In genomic region chr15:93987068-93987467, GRCh38 we compare ENCODE assay signal across 12 cellular contexts.
A peak's percentile ranks its signal among the peaks of the same experiment; 100 is the strongest.
DNase-seq lines count a peak whose midpoint lies in the region; ATAC-seq lines count a peak whose summit lies in the region.
"Had no signal": no experiment of that assay in that cellular context is flagged by ENCODE, and none has a peak within 500 bp of the region (broad histone marks: within the 10 kb centered on the region; RNA-seq: fewer than 3 reads in every experiment).

No MANE protein-coding gene starts in this region.

- no peaks in the 10 kb centered on the region for H3K36me3 Mint-ChIP-seq in activated naive CD8-positive, alpha-beta T cell treated with anti-CD3 and anti-CD28 coated beads, Interleukin-2, amount 10 ng/mL, durations not matched to agents 7 days and 5 days

- no peak overlapping the region for H3K4me3 Mint-ChIP-seq in activated naive CD8-positive, alpha-beta T cell treated with anti-CD3 and anti-CD28 coated beads, Interleukin-2, amount 10 ng/mL, durations not matched to agents 7 days and 5 days

- peak; percentile 95 for ATAC-seq in activated naive CD8-positive, alpha-beta T cell treated with anti-CD3 and anti-CD28 coated beads, Interleukin-2, amount 10 ng/mL, durations not matched to agents 7 days and 5 days (ENCODE audit: low read depth)
- ATAC-seq in GM19324 (IDR thresholded peaks at IDR 0.05; ENCODE audit: low FRiP score, unreplicated experiment) (no peak), HG02938 (IDR thresholded peaks at IDR 0.05; ENCODE audit: unreplicated experiment) (no peak)
- ATAC-seq: psoas muscle had no signal

- peak; percentile 29 for DNase-seq in activated naive CD4-positive, alpha-beta T cell treated with Interleukin-2 at 50 U/mL for 16 hours
- DNase-seq in activated naive CD4-positive, alpha-beta T cell (lab: John Stamatoyannopoulos, UW): no peak
- peak; percentile 95 for DNase-seq in Jurkat, Clone E6-1 (ENCODE audit: low read depth, low spot score)
- DNase-seq in activated naive CD8-positive, alpha-beta T cell treated with anti-CD3 and anti-CD28 coated beads, Interleukin-2, amount 10 ng/mL, durations not matched to agents 7 days and 5 days: no peak
- DNase-seq in stimulated activated naive CD4-positive, alpha-beta T cell treated with Interleukin-2 at 50 U/mL for 16 hours (lab: John Stamatoyannopoulos, UW): peak; percentile 14
- DNase-seq in amygdala (lab: John Stamatoyannopoulos, UW): no peak
- DNase-seq: IMR-90, NCI-H2029, psoas muscle had no signal

- peaks cover 4% of the 10 kb centered on the region for H3K9me3 Mint-ChIP-seq in activated naive CD8-positive, alpha-beta T cell treated with anti-CD3 and anti-CD28 coated beads, Interleukin-2, amount 10 ng/mL, durations not matched to agents 7 days and 5 days

- peaks cover 15% of the 10 kb centered on the region for H3K4me1 Mint-ChIP-seq in activated naive CD8-positive, alpha-beta T cell treated with anti-CD3 and anti-CD28 coated beads, Interleukin-2, amount 10 ng/mL, durations not matched to agents 7 days and 5 days

- H3K27me3 Mint-ChIP-seq in activated naive CD8-positive, alpha-beta T cell treated with anti-CD3 and anti-CD28 coated beads, Interleukin-2, amount 10 ng/mL, durations not matched to agents 7 days and 5 days: peaks cover 14% of the 10 kb centered on the region

- no peak overlapping the region for H3K27ac Mint-ChIP-seq in activated naive CD8-positive, alpha-beta T cell treated with anti-CD3 and anti-CD28 coated beads, Interleukin-2, amount 10 ng/mL, durations not matched to agents 7 days and 5 days

- POLR2A ChIA-PET in activated naive CD8-positive, alpha-beta T cell treated with anti-CD3 and anti-CD28 coated beads, Interleukin-2, amount 10 ng/mL, durations not matched to agents 7 days and 5 days (lab: Charles Lee): no interaction called here

- peak overlapping the region; percentile 11; the same call in 1 of the 2 replicates for H3K4me3 ChIP-seq in Jurkat, Clone E6-1 (ENCODE audit: low read length)
- H3K4me3 ChIP-seq: ascending aorta, psoas muscle had no signal

Comparison
In these comparisons a context has a peak if more than half of its experiments do, and no peak if none do; other contexts are left out.
1. DNase-seq: peak in activated naive CD4-positive, alpha-beta T cell treated with Interleukin-2 at 50 U/mL for 16 hours (single experiment), Jurkat, Clone E6-1 (single experiment) and stimulated activated naive CD4-positive, alpha-beta T cell treated with Interleukin-2 at 50 U/mL for 16 hours (single experiment); none in activated naive CD4-positive, alpha-beta T cell (0 of 4), activated naive CD8-positive, alpha-beta T cell treated with anti-CD3 and anti-CD28 coated beads, Interleukin-2, amount 10 ng/mL, durations not matched to agents 7 days and 5 days (single experiment) and amygdala (0 of 56).